In the genomic region with DNA sequence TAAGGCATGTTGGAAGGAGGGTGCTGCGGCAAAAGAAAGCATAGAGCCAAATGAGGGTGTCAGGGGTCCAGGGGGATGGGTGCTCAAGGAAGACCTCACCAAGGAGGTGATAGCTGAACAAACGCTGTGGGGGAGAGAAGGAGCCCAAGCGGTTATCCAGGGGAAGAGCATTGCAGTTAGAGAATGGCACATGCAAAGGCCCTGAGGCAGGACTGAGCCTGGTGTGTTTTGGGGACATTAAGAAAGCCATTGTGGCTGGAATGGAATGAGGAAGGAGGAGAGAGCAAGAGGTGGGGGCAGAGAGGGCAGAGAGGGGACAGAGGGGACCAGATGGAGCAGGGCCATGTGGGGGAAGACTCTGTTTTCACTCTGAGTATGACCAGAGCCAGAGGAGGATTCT, we compare ENCODE assay signal across 39 cellular contexts. TPM values are rescaled to one million over a fixed set of nuclear protein-coding genes. Genes with fewer than 3 reads are reported as not detected.
"Had no signal": no experiment of that assay in that cellular context is flagged by ENCODE, and none has a peak within 500 bp of the region (broad histone marks: within the 10 kb centered on the region; RNA-seq: fewer than 3 reads in every experiment).

No MANE protein-coding gene starts in this region.

- H3K27ac ChIP-seq: ascending aorta, cardiac muscle cell, WERI-Rb-1 had no signal

- H3K36me3 Mint-ChIP-seq: activated CD4-positive, alpha-beta memory T cell treated with anti-CD3 and anti-CD28 coated beads for 36 hours; activated naive CD8-positive, alpha-beta T cell; activated naive CD8-positive, alpha-beta T cell treated with anti-CD3 and anti-CD28 coated beads, Interleukin-2, amount 10 ng/mL, durations not matched to agents 7 days and 5 days; brain; T-cell had no signal

- ATAC-seq: activated CD8-positive, alpha-beta T cell treated with anti-CD3 and anti-CD28 coated beads for 36 hours; activated naive CD8-positive, alpha-beta T cell treated with anti-CD3 and anti-CD28 coated beads, Interleukin-2, amount 50 U/mL, for 24 hours; activated T-cell treated with anti-CD3 and anti-CD28 coated beads, Interleukin-2, amount 50 U/mL, for 4 hours; activated T-cell treated with anti-CD3 and anti-CD28 coated beads, Interleukin-2, amount 50 U/mL, for 72 hours; activated T-helper 17 cell treated with anti-CD3 and anti-CD28 coated beads, Interleukin-2, amount 50 U/mL, for 72 hours; T-cell; T-helper 17 cell had no signal

- H3K4me3 ChIP-seq: ascending aorta, cardiac muscle cell had no signal

- H3K9me3 ChIP-seq: ascending aorta had no signal

- H3K27ac Mint-ChIP-seq: activated B cell treated with CpG ODN at 0.5 μM for 24 hours; activated CD4-positive, alpha-beta memory T cell treated with anti-CD3 and anti-CD28 coated beads for 36 hours; activated CD4-positive, alpha-beta T cell treated with anti-CD3 and anti-CD28 coated beads, Interleukin-2, amount 10 ng/mL, durations not matched to agents 24 days and 14 days; activated CD8-positive, alpha-beta T cell treated with anti-CD3 and anti-CD28 coated beads for 36 hours; activated naive CD4-positive, alpha-beta T cell treated with anti-CD3 and anti-CD28 coated beads for 36 hours; activated naive CD8-positive, alpha-beta T cell; activated naive CD8-positive, alpha-beta T cell treated with anti-CD3 and anti-CD28 coated beads, Interleukin-2, amount 10 ng/mL, durations not matched to agents 7 days and 5 days; activated naive CD8-positive, alpha-beta T cell treated with anti-CD3 and anti-CD28 coated beads, Interleukin-2, amount 50 U/mL, for 24 hours; activated T-cell treated with anti-CD3 and anti-CD28 coated beads, Interleukin-2, amount 50 U/mL, for 72 hours; activated T-helper 1 cell treated with anti-CD3 and anti-CD28 coated beads, Interleukin-12 subunit alpha, Interleukin-12 subunit beta, Interleukin-2, Interleukin-4 antibody, amounts not matched to agents 30 ng/mL and 10 ng/mL and 1 ng/mL, durations not matched to agents 14 hours and 24 hours and 36 hours; activated T-helper 17 cell treated with anti-CD3 and anti-CD28 coated beads, Interleukin-2, amount 50 U/mL, for 72 hours; brain; T-cell; T-helper 17 cell had no signal

- H3K9me3 Mint-ChIP-seq: activated B cell treated with CpG ODN at 0.5 μM for 24 hours; activated CD4-positive, alpha-beta memory T cell treated with anti-CD3 and anti-CD28 coated beads for 36 hours; activated CD8-positive, alpha-beta T cell treated with anti-CD3 and anti-CD28 coated beads for 36 hours; activated naive CD4-positive, alpha-beta T cell treated with anti-CD3 and anti-CD28 coated beads for 36 hours; activated naive CD8-positive, alpha-beta T cell treated with anti-CD3 and anti-CD28 coated beads, Interleukin-2, amount 10 ng/mL, durations not matched to agents 7 days and 5 days; activated naive CD8-positive, alpha-beta T cell treated with anti-CD3 and anti-CD28 coated beads, Interleukin-2, amount 50 U/mL, for 24 hours; activated T-cell treated with anti-CD3 and anti-CD28 coated beads, Interleukin-2, amount 50 U/mL, for 4 hours; activated T-cell treated with anti-CD3 and anti-CD28 coated beads, Interleukin-2, amount 50 U/mL, for 72 hours; activated T-helper 1 cell treated with anti-CD3 and anti-CD28 coated beads, Interleukin-12 subunit alpha, Interleukin-12 subunit beta, Interleukin-2, Interleukin-4 antibody, amounts not matched to agents 30 ng/mL and 10 ng/mL and 1 ng/mL, durations not matched to agents 14 hours and 24 hours and 36 hours; activated T-helper 17 cell treated with anti-CD3 and anti-CD28 coated beads, Interleukin-2, amount 50 U/mL, for 72 hours; central memory CD8-positive, alpha-beta T cell had no signal

- FAIRE-seq: bronchial epithelial cell had no signal

- DNase-seq: activated B cell treated with CpG ODN at 0.5 μM for 24 hours; activated CD4-positive, alpha-beta memory T cell treated with anti-CD3 and anti-CD28 coated beads for 36 hours; activated CD4-positive, alpha-beta T cell treated with anti-CD3 and anti-CD28 coated beads for 4 hours; activated CD4-positive, alpha-beta T cell treated with anti-CD3 and anti-CD28 coated beads, Interleukin-2, amount 10 ng/mL, durations not matched to agents 24 days and 14 days; activated CD4-positive, alpha-beta T cell treated with anti-CD3 and anti-CD28 coated beads, Interleukin-2, amount 50 U/mL, for 1 hour; activated CD4-positive, alpha-beta T cell treated with anti-CD3 and anti-CD28 coated beads, Interleukin-2, amount 50 U/mL, for 4 hours; activated CD4-positive, CD25-positive, alpha-beta regulatory T cell treated with anti-CD3 and anti-CD28 coated beads, Interleukin-2, amount 50 U/mL, for 72 hours; activated CD8-positive, alpha-beta memory T cell treated with anti-CD3 and anti-CD28 coated beads, Interleukin-2, amount 50 U/mL, for 4 hours; activated CD8-positive, alpha-beta T cell treated with anti-CD3 and anti-CD28 coated beads for 36 hours; activated effector memory CD4-positive, alpha-beta T cell treated with anti-CD3 and anti-CD28 coated beads, Interleukin-2, amount 50 U/mL, for 16 hours; activated gamma-delta T cell treated with Interleukin-2 at 50 U/mL for 16 hours; activated naive CD4-positive, alpha-beta T cell; activated naive CD4-positive, alpha-beta T cell treated with anti-CD3 and anti-CD28 coated beads for 36 hours; activated naive CD4-positive, alpha-beta T cell treated with anti-CD3 and anti-CD28 coated beads, Interleukin-2, amount 50 U/mL, for 16 hours; activated naive CD8-positive, alpha-beta T cell treated with anti-CD3 and anti-CD28 coated beads, Interleukin-2, amount 10 ng/mL, durations not matched to agents 7 days and 5 days; activated naive CD8-positive, alpha-beta T cell treated with anti-CD3 and anti-CD28 coated beads, Interleukin-2, amount 50 U/mL, for 24 hours; activated T-cell treated with anti-CD3 and anti-CD28 coated beads for 4 hours; activated T-cell treated with anti-CD3 and anti-CD28 coated beads, Interleukin-2, amount 50 U/mL, for 1 hour; activated T-cell treated with anti-CD3 and anti-CD28 coated beads, Interleukin-2, amount 50 U/mL, for 4 hours; activated T-cell treated with anti-CD3 and anti-CD28 coated beads, Interleukin-2, amount 50 U/mL, for 72 hours; amygdala; anterior cingulate cortex; caudate nucleus; cerebellar nuclear complex; T-cell; T-helper 17 cell; WERI-Rb-1 had no signal

- H3K4me3 Mint-ChIP-seq: activated B cell treated with CpG ODN at 0.5 μM for 24 hours; activated CD4-positive, alpha-beta memory T cell treated with anti-CD3 and anti-CD28 coated beads for 36 hours; activated CD4-positive, alpha-beta T cell treated with anti-CD3 and anti-CD28 coated beads, Interleukin-2, amount 10 ng/mL, durations not matched to agents 24 days and 14 days; activated CD8-positive, alpha-beta T cell treated with anti-CD3 and anti-CD28 coated beads for 36 hours; activated naive CD4-positive, alpha-beta T cell treated with anti-CD3 and anti-CD28 coated beads for 36 hours; activated naive CD8-positive, alpha-beta T cell; activated naive CD8-positive, alpha-beta T cell treated with anti-CD3 and anti-CD28 coated beads, Interleukin-2, amount 10 ng/mL, durations not matched to agents 7 days and 5 days; activated naive CD8-positive, alpha-beta T cell treated with anti-CD3 and anti-CD28 coated beads, Interleukin-2, amount 50 U/mL, for 24 hours; activated T-cell treated with anti-CD3 and anti-CD28 coated beads, Interleukin-2, amount 50 U/mL, for 4 hours; activated T-cell treated with anti-CD3 and anti-CD28 coated beads, Interleukin-2, amount 50 U/mL, for 72 hours; activated T-helper 1 cell treated with anti-CD3 and anti-CD28 coated beads, Interleukin-12 subunit alpha, Interleukin-12 subunit beta, Interleukin-2, Interleukin-4 antibody, amounts not matched to agents 30 ng/mL and 10 ng/mL and 1 ng/mL, durations not matched to agents 14 hours and 24 hours and 36 hours; activated T-helper 17 cell treated with anti-CD3 and anti-CD28 coated beads, Interleukin-2, amount 50 U/mL, for 72 hours; brain; central memory CD8-positive, alpha-beta T cell; T-cell; T-helper 17 cell had no signal

- H3K27me3 ChIP-seq: ascending aorta had no signal

- H3K4me1 Mint-ChIP-seq: activated B cell treated with CpG ODN at 0.5 μM for 24 hours; activated CD4-positive, alpha-beta T cell treated with anti-CD3 and anti-CD28 coated beads, Interleukin-2, amount 10 ng/mL, durations not matched to agents 24 days and 14 days; activated naive CD8-positive, alpha-beta T cell treated with anti-CD3 and anti-CD28 coated beads, Interleukin-2, amount 50 U/mL, for 24 hours; activated T-helper 17 cell treated with anti-CD3 and anti-CD28 coated beads, Interleukin-2, amount 50 U/mL, for 72 hours; central memory CD8-positive, alpha-beta T cell; T-cell; T-helper 17 cell had no signal

- H3K36me3 ChIP-seq: ascending aorta, cardiac muscle cell, WERI-Rb-1 had no signal

RNA-seq across cellular contexts. Expression of gene MYH14, which starts 6.1 kb away (rescaled TPM):
- total RNA-seq: activated B cell treated with CpG ODN at 0.5 μM for 24 hours; activated CD4-positive, alpha-beta memory T cell treated with anti-CD3 and anti-CD28 coated beads for 36 hours; activated CD4-positive, alpha-beta T cell treated with anti-CD3 and anti-CD28 coated beads, Interleukin-2, amount 10 ng/mL, durations not matched to agents 24 days and 14 days; activated CD8-positive, alpha-beta memory T cell treated with anti-CD3 and anti-CD28 coated beads for 36 hours; activated CD8-positive, alpha-beta T cell treated with anti-CD3 and anti-CD28 coated beads for 36 hours; activated naive CD4-positive, alpha-beta T cell treated with anti-CD3 and anti-CD28 coated beads for 36 hours; activated naive CD8-positive, alpha-beta T cell treated with anti-CD3 and anti-CD28 coated beads, Interleukin-2, amount 10 ng/mL, durations not matched to agents 7 days and 5 days; activated T-cell treated with anti-CD3 and anti-CD28 coated beads, Interleukin-2, amount 50 U/mL, for 72 hours; activated T-helper 1 cell treated with anti-CD3 and anti-CD28 coated beads, Interleukin-12 subunit alpha, Interleukin-12 subunit beta, Interleukin-2, Interleukin-4 antibody, amounts not matched to agents 30 ng/mL and 10 ng/mL and 1 ng/mL, durations not matched to agents 14 hours and 24 hours and 36 hours; activated T-helper 17 cell treated with anti-CD3 and anti-CD28 coated beads, Interleukin-2, amount 50 U/mL, for 72 hours; T-helper 1 cell treated with Interleukin-12 subunit alpha and Interleukin-12 subunit beta and Interleukin-4 antibody, amounts not matched to agents 30 ng/mL and 1 ng/mL, for 36 hours; T-helper 17 cell; T-helper 2 cell treated with Interferon-gamma antibody and Interleukin-4, amounts not matched to agents 100 ng/mL and 5 ng/mL, for 36 hours had no signal

RNA-seq across cellular contexts. Expression of gene IZUMO2, which starts 34.3 kb away (rescaled TPM):
- total RNA-seq: activated B cell treated with CpG ODN at 0.5 μM for 24 hours; activated CD4-positive, alpha-beta memory T cell treated with anti-CD3 and anti-CD28 coated beads for 36 hours; activated CD4-positive, alpha-beta T cell treated with anti-CD3 and anti-CD28 coated beads, Interleukin-2, amount 10 ng/mL, durations not matched to agents 24 days and 14 days; activated CD8-positive, alpha-beta memory T cell treated with anti-CD3 and anti-CD28 coated beads for 36 hours; activated CD8-positive, alpha-beta T cell treated with anti-CD3 and anti-CD28 coated beads for 36 hours; activated naive CD4-positive, alpha-beta T cell treated with anti-CD3 and anti-CD28 coated beads for 36 hours; activated naive CD8-positive, alpha-beta T cell treated with anti-CD3 and anti-CD28 coated beads, Interleukin-2, amount 10 ng/mL, durations not matched to agents 7 days and 5 days; activated T-cell treated with anti-CD3 and anti-CD28 coated beads, Interleukin-2, amount 50 U/mL, for 4 hours; activated T-cell treated with anti-CD3 and anti-CD28 coated beads, Interleukin-2, amount 50 U/mL, for 72 hours; activated T-helper 1 cell treated with anti-CD3 and anti-CD28 coated beads, Interleukin-12 subunit alpha, Interleukin-12 subunit beta, Interleukin-2, Interleukin-4 antibody, amounts not matched to agents 30 ng/mL and 10 ng/mL and 1 ng/mL, durations not matched to agents 14 hours and 24 hours and 36 hours; activated T-helper 17 cell treated with anti-CD3 and anti-CD28 coated beads, Interleukin-2, amount 50 U/mL, for 72 hours; ascending aorta; bronchial epithelial cell; cardiac muscle cell; T-cell; T-helper 1 cell treated with Interleukin-12 subunit alpha and Interleukin-12 subunit beta and Interleukin-4 antibody, amounts not matched to agents 30 ng/mL and 1 ng/mL, for 36 hours; T-helper 17 cell; T-helper 2 cell treated with Interferon-gamma antibody and Interleukin-4, amounts not matched to agents 100 ng/mL and 5 ng/mL, for 36 hours had no signal
- polyA plus RNA-seq: adipose tissue, cardiac muscle cell had no signal
